ENCODE assay signal across 10 cellular contexts in genomic region chr2:68203587-68203986, GRCh38. TPM values are rescaled to one million over a fixed set of nuclear protein-coding genes. Genes with fewer than 3 reads are reported as not detected.
DNase-seq lines count a peak whose midpoint lies in the region; ATAC-seq, FAIRE-seq and TF ChIP-seq lines count a peak whose summit lies in the region.
"Had no signal": no experiment of that assay in that cellular context is flagged by ENCODE, and none has a peak within 500 bp of the region (broad histone marks: within the 10 kb centered on the region; RNA-seq: fewer than 3 reads in every experiment).

No MANE protein-coding gene starts in this region.

- peaks cover 48 to 72% (median 70%) of the 10 kb centered on the region in 3 donors for H3K4me1 Mint-ChIP-seq in naive B cell
- no peaks in the 10 kb centered on the region for H3K4me1 Mint-ChIP-seq in endothelial cell (ENCODE audit: unreplicated experiment)

- H3K36me3 Mint-ChIP-seq in naive B cell (peaks cover 0 to 9% of the 10 kb centered on the region in 2 donors), endothelial cell (ENCODE audit: low read depth, unreplicated experiment) (peaks cover 3% of the 10 kb centered on the region)

- no peak for FAIRE-seq in H54 (lab: Jason Lieb, UNC)
- FAIRE-seq: bronchial epithelial cell had no signal

- TF ChIP-seq CTCF in endothelial cell (IDR thresholded peaks at IDR 0.05; ENCODE audit: unreplicated experiment) (no peak), vagina (IDR thresholded peaks at IDR 0.05) (no peak)

- no peak overlapping the region for H3K4me3 ChIP-seq in vagina
- H3K4me3 ChIP-seq: GM23248 had no signal

- no peaks in the 10 kb centered on the region for H3K36me3 ChIP-seq in vagina

- DNase-seq in naive B cell = no peak
- DNase-seq in endothelial cell (ENCODE audit: low spot score) = no peak
- DNase-seq in H54 (ENCODE audit: insufficient read length, low spot score) = no peak
- DNase-seq in HuH-7 (ENCODE audit: low spot score) = no peak
- DNase-seq in vagina (ENCODE audit: extremely low spot score in 2 of 2) = no peak
- DNase-seq: GM23248 had no signal

- H3K9me3 Mint-ChIP-seq in naive B cell = no peaks in the 10 kb centered on the region
- H3K9me3 Mint-ChIP-seq in endothelial cell (ENCODE audit: unreplicated experiment) = no peaks in the 10 kb centered on the region

- peak; percentile 85 for ATAC-seq in GM18873 (IDR thresholded peaks at IDR 0.05; ENCODE audit: low FRiP score, unreplicated experiment)
- ATAC-seq in GM21737 (IDR thresholded peaks at IDR 0.05; ENCODE audit: unreplicated experiment) = peak; percentile 87
- peak; percentile 90 for ATAC-seq in HG03575 (IDR thresholded peaks at IDR 0.05; ENCODE audit: extremely low read depth, insufficient number of reproducible peaks, low FRiP score, unreplicated experiment)
- peak; percentile 71 to 73 for ATAC-seq in naive B cell (ENCODE audit: low read depth in 2 of 2)

- H3K27me3 Mint-ChIP-seq in naive B cell (no peaks in the 10 kb centered on the region), endothelial cell (ENCODE audit: unreplicated experiment) (no peaks in the 10 kb centered on the region)

- H3K4me1 ChIP-seq in vagina = peaks cover 44% of the 10 kb centered on the region

- no peaks in the 10 kb centered on the region for H3K9me3 ChIP-seq in vagina

- no peak for TF ChIP-seq POLR2A in H54 (IDR thresholded peaks at IDR 0.05; ENCODE audit: low read depth, low read length)
- no peak for TF ChIP-seq POLR2A in vagina (IDR thresholded peaks at IDR 0.05)

- no peak overlapping the region for H3K27ac ChIP-seq in vagina
- H3K27ac ChIP-seq: GM23248 had no signal

- intact Hi-C loops in vagina (cut with DNase I) = no loop called here

- peak overlapping the region in 7 of 8 donors; percentile 9 to 67 (median 49) for H3K4me3 Mint-ChIP-seq in naive B cell
- no peak overlapping the region for H3K4me3 Mint-ChIP-seq in endothelial cell (ENCODE audit: unreplicated experiment)

- H3K27ac Mint-ChIP-seq in naive B cell (peak overlapping the region; percentile 12 to 86 (median 64)), endothelial cell (ENCODE audit: unreplicated experiment) (no peak overlapping the region)

- no peaks in the 10 kb centered on the region for H3K27me3 ChIP-seq in vagina

RNA-seq across cellular contexts. Expression of gene PNO1, which starts 45.9 kb away (rescaled TPM):
- polyA plus RNA-seq in naive B cell (ENCODE audit: low read depth in 6 of 6) = 10 to 100 TPM; 17.2 to 33.2 (median 19.5) TPM
- total RNA-seq in endothelial cell (ENCODE audit: unreplicated experiment) (11.4 TPM), vagina (9.3 TPM)

RNA-seq across cellular contexts. Expression of gene PPP3R1, which starts 48.7 kb away (rescaled TPM):
- polyA plus RNA-seq in naive B cell (ENCODE audit: low read depth in 6 of 6) = 10 to 100 TPM in 1 of 6 donors, 1 to 10 TPM in 5; 1.4 to 11.2 (median 6.6) TPM
- 65.7 TPM for total RNA-seq in endothelial cell (ENCODE audit: unreplicated experiment)
- total RNA-seq in vagina = 28.2 TPM
